18 cellular contexts compared by ENCODE assay signal in genomic region chr12:113318900-113319628, GRCh38.
"Had no signal": no experiment of that assay in that cellular context is flagged by ENCODE, and none has a peak within 500 bp of the region (broad histone marks: within the 10 kb centered on the region; RNA-seq: fewer than 3 reads in every experiment).

No MANE protein-coding gene starts in this region.

- H3K4me3 Mint-ChIP-seq: activated CD4-positive, alpha-beta T cell treated with anti-CD3 and anti-CD28 coated beads, Interleukin-2, amount 10 ng/mL, durations not matched to agents 7 days and 5 days; naive thymus-derived CD8-positive, alpha-beta T cell; stimulated activated naive CD8-positive, alpha-beta T cell treated with anti-CD3 and anti-CD28 coated beads, Interleukin-15, amount 100 ng/mL, for 72 hours; T-helper 2 cell treated with Interferon-gamma antibody and Interleukin-4, amounts not matched to agents 5 μg/mL and 100 μg/mL, for 36 hours had no signal

- H3K9me3 Mint-ChIP-seq: T-helper 2 cell treated with Interferon-gamma antibody and Interleukin-4, amounts not matched to agents 5 μg/mL and 100 μg/mL, for 36 hours had no signal

- H3K4me3 ChIP-seq: left lung, lung, ovary, prostate gland, spleen, tibial artery had no signal

- H3K27me3 ChIP-seq: foreskin keratinocyte, left lung, neutrophil, ovary, spleen, tibial artery had no signal

- H3K27ac Mint-ChIP-seq: activated CD4-positive, alpha-beta T cell treated with anti-CD3 and anti-CD28 coated beads, Interleukin-2, amount 10 ng/mL, durations not matched to agents 7 days and 5 days; T-helper 2 cell treated with Interferon-gamma antibody and Interleukin-4, amounts not matched to agents 5 μg/mL and 100 μg/mL, for 36 hours had no signal

- ATAC-seq: foreskin keratinocyte; left lung; naive thymus-derived CD8-positive, alpha-beta T cell; stimulated activated naive CD8-positive, alpha-beta T cell treated with anti-CD3 and anti-CD28 coated beads, Interleukin-15, amount 100 ng/mL, for 72 hours had no signal

- H3K9me3 ChIP-seq: left lung, neutrophil, ovary, prostate gland, tibial artery had no signal

- DNase-seq: activated CD4-positive, alpha-beta T cell treated with anti-CD3 and anti-CD28 coated beads, Interleukin-2, amount 10 ng/mL, durations not matched to agents 7 days and 5 days; activated CD4-positive, CD25-positive, alpha-beta regulatory T cell treated with anti-CD3 and anti-CD28 coated beads, Interleukin-2, amount 50 U/mL, for 72 hours; activated naive CD4-positive, alpha-beta T cell treated with Interleukin-2 at 50 U/mL for 16 hours; activated T-cell treated with anti-CD3 and anti-CD28 coated beads, Interleukin-2, amount 50 U/mL, for 1 hour; effector CD4-positive, alpha-beta T cell; foreskin keratinocyte; left lung; naive thymus-derived CD8-positive, alpha-beta T cell; ovary; spleen; stimulated activated CD4-positive, alpha-beta T cell treated with anti-CD3 and anti-CD28 coated beads, Interleukin-4, amount 100 ng/mL, for 24 hours; stimulated activated naive CD8-positive, alpha-beta T cell treated with anti-CD3 and anti-CD28 coated beads, Interleukin-15, amount 100 ng/mL, for 72 hours; tibial artery had no signal

- H3K27me3 Mint-ChIP-seq: activated CD4-positive, alpha-beta T cell treated with anti-CD3 and anti-CD28 coated beads, Interleukin-2, amount 10 ng/mL, durations not matched to agents 7 days and 5 days; naive thymus-derived CD8-positive, alpha-beta T cell; stimulated activated naive CD8-positive, alpha-beta T cell treated with anti-CD3 and anti-CD28 coated beads, Interleukin-15, amount 100 ng/mL, for 72 hours had no signal

- H3K27ac ChIP-seq: foreskin keratinocyte, left lung, neutrophil, ovary, prostate gland, spleen, tibial artery, VCaP had no signal

- H3K4me1 ChIP-seq: foreskin keratinocyte, left lung, prostate gland, tibial artery had no signal

- H3K36me3 ChIP-seq: ovary had no signal
